Comparison of ENCODE assay signal across 14 cellular contexts in the genomic region with DNA sequence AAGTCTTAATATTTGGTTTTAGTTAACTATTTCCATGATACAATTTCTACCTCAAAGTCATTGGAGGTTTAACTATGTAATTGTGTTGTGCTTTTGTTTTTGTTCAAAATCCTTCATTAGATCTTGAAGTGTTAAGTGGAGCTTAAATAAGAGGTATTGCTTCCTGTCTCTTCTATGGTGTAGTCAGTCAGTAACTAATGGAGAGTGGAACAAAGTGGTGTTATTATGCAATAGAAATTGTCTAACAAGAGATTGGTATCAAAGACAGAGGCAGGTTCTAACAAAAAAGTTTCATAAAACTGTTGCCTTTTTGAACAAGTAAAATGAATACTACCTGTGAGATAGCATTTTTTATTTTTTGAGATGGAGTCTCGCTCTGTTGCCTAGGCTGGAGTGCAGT. TPM values are rescaled to one million over a fixed set of nuclear protein-coding genes. Genes with fewer than 3 reads are reported as not detected.
DNase-seq lines count a peak whose midpoint lies in the region; ATAC-seq and TF ChIP-seq lines count a peak whose summit lies in the region.
"Had no signal": no experiment of that assay in that cellular context is flagged by ENCODE, and none has a peak within 500 bp of the region (broad histone marks: within the 10 kb centered on the region; RNA-seq: fewer than 3 reads in every experiment).

No MANE protein-coding gene starts in this region.

- POLR2A ChIA-PET in CD4-positive, alpha-beta T cell (lab: Charles Lee) = interaction anchor here (0.7 to 5.1 kb wide), 4 partner anchors 10 to 33 kb away, joined by 3 to 38 read pairs (median 5); no protein-coding TSS in a partner anchor
- POLR2A ChIA-PET in Caco-2 (lab: Charles Lee) = no interaction called here

- H3K9ac ChIP-seq in SU-DHL-6 (ENCODE audit: low read length) = no peak overlapping the region
- no peak overlapping the region for H3K9ac ChIP-seq in MM.1S (ENCODE audit: low read length)

- H3K4me1 Mint-ChIP-seq in CD4-positive, alpha-beta T cell (ENCODE audit: low read depth) = peaks cover 80% of the 10 kb centered on the region
- H3K4me1 Mint-ChIP-seq in Caco-2 (ENCODE audit: low read depth, unreplicated experiment) = peaks cover 21% of the 10 kb centered on the region

- H3K36me3 ChIP-seq in Caco-2 (ENCODE audit: control insufficient read depth, insufficient read depth, low read length) = no peaks in the 10 kb centered on the region
- H3K36me3 ChIP-seq in SU-DHL-6 (ENCODE audit: low read length) = peaks cover 34% of the 10 kb centered on the region
- H3K36me3 ChIP-seq in left lung = no peaks in the 10 kb centered on the region
- peaks cover 15% of the 10 kb centered on the region for H3K36me3 ChIP-seq in MM.1S (replicated peaks; ENCODE audit: insufficient read depth, low read length)
- H3K36me3 ChIP-seq: left ventricle myocardium inferior, tibial artery had no signal

- H3K4me3 Mint-ChIP-seq in CD4-positive, alpha-beta T cell = no peak overlapping the region
- peak overlapping the region; percentile 27 for H3K4me3 Mint-ChIP-seq in Caco-2 (ENCODE audit: unreplicated experiment)

- H3K4me2 ChIP-seq in SU-DHL-6 (ENCODE audit: low read depth, low read length, poor library complexity, severe bottlenecking) = no peak overlapping the region
- H3K4me2 ChIP-seq in MM.1S (ENCODE audit: low read depth, low read length) = no peak overlapping the region

- no peaks in the 10 kb centered on the region for H3K9me2 ChIP-seq in SU-DHL-6 (replicated peaks; ENCODE audit: insufficient read depth, low read length)
- no peaks in the 10 kb centered on the region for H3K9me2 ChIP-seq in MM.1S (replicated peaks; ENCODE audit: insufficient read depth, low read length)

- CTCF ChIA-PET in CD4-positive, alpha-beta T cell (lab: Charles Lee) = interaction anchor here (1.5 to 2.9 kb wide), 2 partner anchors 9 to 82 kb away, joined by 4 to 11 read pairs; a partner anchor contains a TSS
- CTCF ChIA-PET in Caco-2 (lab: Charles Lee) = no interaction called here

- H3K79me2 ChIP-seq in SU-DHL-6 (ENCODE audit: insufficient read depth, low read length) = peaks cover 57% of the 10 kb centered on the region
- peaks cover 93% of the 10 kb centered on the region for H3K79me2 ChIP-seq in MM.1S (ENCODE audit: low read length)

- intact Hi-C loops in CD4-positive, alpha-beta T cell (cut with DNase I, micrococcal nuclease) = no loop called here
- intact Hi-C loops in Caco-2 (cut with micrococcal nuclease; ENCODE audit: unreplicated experiment) (loop anchor here (5.0 kb wide), 1 partner anchor 144 kb away; a partner anchor contains a TSS), left lung (cut with DNase I) (no loop called here)

- DNase-seq in CD4-positive, alpha-beta T cell = no peak
- DNase-seq in Caco-2 (no peak), left lung (no peak), D341Med (ENCODE audit: low spot score) (no peak), NCI-H1694 (lab: John Stamatoyannopoulos, UW) (no peak), MM.1S (no peak)
- DNase-seq: activated CD4-positive, CD25-positive, alpha-beta regulatory T cell treated with anti-CD3 and anti-CD28 coated beads, Interleukin-2, amount 50 U/mL, for 72 hours; anterior cingulate cortex; left ventricle myocardium inferior; NCI-H1048; stimulated activated CD8-positive, alpha-beta memory T cell treated with anti-CD3 and anti-CD28 coated beads, Interleukin-4, amount 100 ng/mL, for 48 hours; tibial artery had no signal

- H3F3A ChIP-seq in SU-DHL-6 (ENCODE audit: insufficient read depth) (peaks cover 56% of the 10 kb centered on the region), MM.1S (ENCODE audit: insufficient read depth, low read length) (peaks cover 48% of the 10 kb centered on the region)

- no TSS peak for BruUV-seq in Caco-2 (replicated peaks; lab: Mats Ljungman, UMichigan)

- peaks cover 74% of the 10 kb centered on the region for H3K36me3 Mint-ChIP-seq in CD4-positive, alpha-beta T cell (ENCODE audit: low read depth)
- H3K36me3 Mint-ChIP-seq in Caco-2 (ENCODE audit: insufficient read depth, unreplicated experiment) = peaks cover 9% of the 10 kb centered on the region

- H4K20me1 ChIP-seq in SU-DHL-6 (ENCODE audit: low read depth, low read length) = no peaks in the 10 kb centered on the region
- H4K20me1 ChIP-seq in MM.1S (ENCODE audit: insufficient read depth, low read length) = no peaks in the 10 kb centered on the region

- H3K27ac ChIP-seq in CD4-positive, alpha-beta T cell (ENCODE audit: low read depth, low read length) = no peak overlapping the region
- peak overlapping the region; percentile 19; the same call in 1 of the 2 replicates for H3K27ac ChIP-seq in SU-DHL-6 (ENCODE audit: low read depth, low read length)
- peak overlapping the region in 1 of 2 donors; percentile 51 for H3K27ac ChIP-seq in left lung
- H3K27ac ChIP-seq in MM.1S (ENCODE audit: low read length) = no peak overlapping the region
- H3K27ac ChIP-seq: left ventricle myocardium inferior, tibial artery had no signal

- H3K9me3 ChIP-seq in CD4-positive, alpha-beta T cell (ENCODE audit: control insufficient read depth, low read length) = no peaks in the 10 kb centered on the region
- H3K9me3 ChIP-seq in Caco-2 (no peaks in the 10 kb centered on the region), SU-DHL-6 (ENCODE audit: insufficient read depth, low read length) (no peaks in the 10 kb centered on the region), left lung (no peaks in the 10 kb centered on the region), MM.1S (replicated peaks; ENCODE audit: insufficient read depth, low read length) (no peaks in the 10 kb centered on the region)
- H3K9me3 ChIP-seq: left ventricle myocardium inferior, tibial artery had no signal

- H3K4me1 ChIP-seq in Caco-2 = peaks cover 24% of the 10 kb centered on the region
- H3K4me1 ChIP-seq in left lung = peaks cover 8 to 26% of the 10 kb centered on the region in 2 donors
- peaks cover 63% of the 10 kb centered on the region for H3K4me1 ChIP-seq in MM.1S (ENCODE audit: low read length)
- H3K4me1 ChIP-seq: tibial artery had no signal

- no peak for TF ChIP-seq CTCF in CD4-positive, alpha-beta T cell (IDR thresholded peaks at IDR 0.05)
- TF ChIP-seq CTCF in Caco-2 (IDR thresholded peaks at IDR 0.05; ENCODE audit: insufficient read depth in 1 of 2, low read depth in 1 of 2, low read length in 1 of 2, severe bottlenecking in 1 of 2, unreplicated experiment in 1 of 2) (no peak), SU-DHL-6 (IDR thresholded peaks at IDR 0.05; ENCODE audit: insufficient read depth, low read length, poor library complexity, severe bottlenecking) (no peak), left lung (IDR thresholded peaks at IDR 0.05) (no peak), MM.1S (IDR thresholded peaks at IDR 0.05; ENCODE audit: low read length) (no peak)

- no peak overlapping the region for H2AFZ ChIP-seq in SU-DHL-6 (ENCODE audit: low read depth, low read length, severe bottlenecking)
- H2AFZ ChIP-seq in MM.1S (ENCODE audit: low read length) = no peak overlapping the region

- H3K27me3 Mint-ChIP-seq in CD4-positive, alpha-beta T cell = no peaks in the 10 kb centered on the region
- H3K27me3 Mint-ChIP-seq in Caco-2 (ENCODE audit: insufficient read depth, unreplicated experiment) = no peaks in the 10 kb centered on the region

- ATAC-seq in CD4-positive, alpha-beta T cell (ENCODE audit: poor library complexity) = no peak
- peak; percentile 52 for ATAC-seq in left lung
- ATAC-seq: SK-N-SH treated with all-trans-retinoic acid at 6 μM for 48 hours had no signal

- H3K4me3 ChIP-seq in Caco-2 (ENCODE audit: low read depth, low read length) (no peak overlapping the region), SU-DHL-6 (ENCODE audit: insufficient read depth, low read length, poor library complexity, severe bottlenecking) (no peak overlapping the region), left lung (no peak overlapping the region), MM.1S (ENCODE audit: low read length) (no peak overlapping the region)
- H3K4me3 ChIP-seq: left ventricle myocardium inferior, tibial artery had no signal

- peak overlapping the region; percentile 92 for H3K27ac Mint-ChIP-seq in CD4-positive, alpha-beta T cell
- peak overlapping the region; percentile 52 for H3K27ac Mint-ChIP-seq in Caco-2 (ENCODE audit: unreplicated experiment)

- no peaks in the 10 kb centered on the region for H3K9me3 Mint-ChIP-seq in CD4-positive, alpha-beta T cell
- H3K9me3 Mint-ChIP-seq in Caco-2 (ENCODE audit: unreplicated experiment) = no peaks in the 10 kb centered on the region

- no peaks in the 10 kb centered on the region for H3K27me3 ChIP-seq in CD4-positive, alpha-beta T cell (ENCODE audit: control insufficient read depth, insufficient read depth, low read length)
- no peaks in the 10 kb centered on the region for H3K27me3 ChIP-seq in Caco-2 (replicated peaks; ENCODE audit: control insufficient read depth, insufficient read depth, low read length)
- H3K27me3 ChIP-seq in SU-DHL-6 (ENCODE audit: low read length) = no peaks in the 10 kb centered on the region
- peaks cover 0 to 32% of the 10 kb centered on the region in 2 donors for H3K27me3 ChIP-seq in left lung
- H3K27me3 ChIP-seq in MM.1S (replicated peaks; ENCODE audit: insufficient read depth, low read length) = no peaks in the 10 kb centered on the region

RNA-seq across cellular contexts. Expression of a gene that starts 45.2 kb away (rescaled TPM):
- not detected for total RNA-seq in CD4-positive, alpha-beta T cell
- 83.3 and 98.6 TPM in 2 replicates for total RNA-seq in Caco-2 (2022)
- 10 to 100 TPM; 12.4 to 31.9 TPM for total RNA-seq in left lung

RNA-seq across cellular contexts. Expression of a gene that starts 52.6 kb away (rescaled TPM):
- 10 to 100 TPM; 31.5 to 32.3 TPM for total RNA-seq in CD4-positive, alpha-beta T cell
- 42.9 and 46.3 TPM in 2 replicates for total RNA-seq in Caco-2 (2022)
- total RNA-seq in left lung = 10 to 100 TPM; 45.6 to 57.9 TPM

Comparison
In these comparisons a context has a peak if more than half of its experiments do, and no peak if none do; other contexts are left out.
1. RNA of a gene that starts 45.2 kb away (total RNA-seq): 83.3 to 98.6 TPM in Caco-2 and 12.4 to 31.9 TPM in left lung; not detected in CD4-positive, alpha-beta T cell; every median in the first group is over 10 times any median in the second.